Comparison of ENCODE assay signal across 23 cellular contexts in the genomic region with DNA sequence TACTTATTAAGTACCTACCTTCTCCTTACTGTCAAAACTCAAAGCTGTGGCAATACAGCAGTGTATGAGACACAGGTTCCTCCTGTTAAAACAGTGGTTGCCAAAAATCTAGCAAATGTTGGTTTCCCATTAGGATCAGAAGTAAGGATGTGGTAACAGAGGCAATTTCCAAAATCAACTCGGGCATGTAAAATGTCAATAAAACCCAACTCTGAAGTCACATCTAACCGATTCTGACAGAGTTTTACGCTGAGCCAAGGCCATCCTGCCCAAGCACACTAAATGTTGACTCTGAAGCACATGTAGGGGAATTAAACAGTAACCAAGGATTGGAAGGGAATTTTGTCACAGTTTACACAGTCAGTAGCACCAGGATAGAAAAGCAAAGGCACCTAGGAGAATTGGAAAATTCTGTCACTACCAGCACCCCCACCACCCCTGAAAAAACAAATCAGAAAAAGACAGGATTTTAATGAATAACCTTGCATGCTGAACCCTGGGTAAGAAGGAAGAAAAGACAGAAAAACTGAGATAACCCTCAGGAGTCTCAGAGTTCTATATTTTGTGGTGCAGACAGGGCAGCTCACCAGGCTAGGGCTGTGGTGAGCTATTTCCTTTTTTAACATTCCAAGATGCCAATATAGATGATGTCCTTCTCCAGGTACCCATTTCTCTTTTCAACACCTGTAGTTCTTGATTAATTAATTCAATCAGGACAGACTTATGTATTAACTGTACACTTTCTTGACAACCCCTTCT.
DNase-seq lines count a peak whose midpoint lies in the region; ATAC-seq, FAIRE-seq and TF ChIP-seq lines count a peak whose summit lies in the region.
"Had no signal": no experiment of that assay in that cellular context is flagged by ENCODE, and none has a peak within 500 bp of the region (broad histone marks: within the 10 kb centered on the region; RNA-seq: fewer than 3 reads in every experiment).

No MANE protein-coding gene starts in this region.

- intact Hi-C loops in pancreas (cut with DNase I): no loop called here
- intact Hi-C loops in spleen (cut with DNase I; ENCODE audit: low total_unique reads): no loop called here

- 57% methylated on average over 3 of the region's 3 CpGs for WGBS in hepatocyte (ENCODE audit: low lambda C conversion rate, missing lambda C conversion rate)
- WGBS in pancreas, 2 donors: 14 to 19% methylated on average over 3 of the region's 3 CpGs
- WGBS in spleen, 5 donors: 85 to 93% (median 90%) methylated on average over 3 of the region's 3 CpGs

- no peak for TF ChIP-seq CTCF in hepatocyte (IDR thresholded peaks at IDR 0.05; ENCODE audit: poor library complexity)
- TF ChIP-seq CTCF in pancreas (IDR thresholded peaks at IDR 0.05): no peak
- TF ChIP-seq CTCF in spleen (IDR thresholded peaks at IDR 0.05 in 8 of 11, conservative IDR thresholded peaks at IDR 0.05 in 3 of 11): no peak

- H3K4me3 ChIP-seq in hepatocyte (no peak overlapping the region), pancreas (no peak overlapping the region), spleen (no peak overlapping the region)
- H3K4me3 ChIP-seq: thoracic aorta had no signal

- no peak overlapping the region for H2AFZ ChIP-seq in hepatocyte

- peak; percentile 69 to 94 (median 84) for ATAC-seq in pancreas
- ATAC-seq in HG03571 (IDR thresholded peaks at IDR 0.05; ENCODE audit: unreplicated experiment): no peak
- ATAC-seq: activated naive CD4-positive, alpha-beta T cell treated with anti-CD3 and anti-CD28 coated beads, Interleukin-2, amount 50 U/mL, for 72 hours; left cardiac atrium; natural killer cell treated with Interleukin-12 subunit alpha and Interleukin-12 subunit beta and Interleukin-15 and Interleukin-18, amount 100 ng/mL, for 72 hours had no signal

- H3K9me2 ChIP-seq in hepatocyte (replicated peaks; ENCODE audit: insufficient read depth): no peaks in the 10 kb centered on the region

- no peaks in the 10 kb centered on the region for H3K9me3 ChIP-seq in hepatocyte (ENCODE audit: low read depth)
- H3K9me3 ChIP-seq in pancreas: no peaks in the 10 kb centered on the region
- H3K9me3 ChIP-seq in spleen: no peaks in the 10 kb centered on the region
- H3K9me3 ChIP-seq: thoracic aorta had no signal

- H4K20me1 ChIP-seq in hepatocyte (ENCODE audit: insufficient read depth, poor library complexity, severe bottlenecking): no peaks in the 10 kb centered on the region

- H3K36me3 ChIP-seq in hepatocyte (replicated peaks; ENCODE audit: insufficient read depth, low read depth): no peaks in the 10 kb centered on the region
- H3K36me3 ChIP-seq in pancreas: no peaks in the 10 kb centered on the region
- H3K36me3 ChIP-seq in spleen: no peaks in the 10 kb centered on the region
- H3K36me3 ChIP-seq: thoracic aorta had no signal

- H3K27me3 ChIP-seq in hepatocyte (no peaks in the 10 kb centered on the region), pancreas (no peaks in the 10 kb centered on the region), spleen (replicated peaks in 1 of 7) (no peaks in the 10 kb centered on the region)

- H3K27ac ChIP-seq in hepatocyte (no peak overlapping the region), pancreas (no peak overlapping the region), spleen (no peak overlapping the region)
- H3K27ac ChIP-seq: thoracic aorta had no signal

- H3K79me2 ChIP-seq in hepatocyte: peaks cover 16% of the 10 kb centered on the region

- H3K4me1 ChIP-seq in hepatocyte (ENCODE audit: insufficient read depth) (peaks cover 15% of the 10 kb centered on the region), pancreas (peaks cover 4 to 20% (median 17%) of the 10 kb centered on the region in 3 donors), spleen (peaks cover 4 to 25% (median 15%) of the 10 kb centered on the region in 6 donors)

- peak; percentile 23 for DNase-seq in DMS79 treated with DMSO at 0.1 percent for 48 hours (lab: John Stamatoyannopoulos, UW)
- peak; percentile 47 for DNase-seq in astrocyte of the hippocampus (ENCODE audit: low read depth, low spot score)
- peak; percentile 19 for DNase-seq in hepatocyte (ENCODE audit: low spot score)
- peak in 1 of 6 donors; percentile 21 for DNase-seq in pancreas
- no peak for DNase-seq in spleen
- DNase-seq in NCI-H2081 treated with DMSO at 0.1 percent for 48 hours (lab: John Stamatoyannopoulos, UW): no peak
- no peak for DNase-seq in 8988T
- DNase-seq: activated CD4-positive, alpha-beta T cell treated with anti-CD3 and anti-CD28 coated beads for 48 hours; CD4-positive, alpha-beta memory T cell; endodermal cell; left cardiac atrium; NCI-H1092 treated with DMSO at 0.1 percent for 48 hours; NCI-H2029; posterior cingulate gyrus; SHP77 treated with DMSO at 0.1 percent for 48 hours had no signal

- TF ChIP-seq POLR2A in spleen (IDR thresholded peaks at IDR 0.05): no peak

- no peak for FAIRE-seq in pancreas (lab: Jason Lieb, UNC)
- FAIRE-seq: astrocyte, colon, GM12892, TTC549 had no signal

- H3K4me2 ChIP-seq in hepatocyte: peak overlapping the region; percentile 29

Comparison
In these comparisons a context has a peak if more than half of its experiments do, and no peak if none do; other contexts are left out.
1. DNase-seq: peak in DMS79 treated with DMSO at 0.1 percent for 48 hours (single experiment), astrocyte of the hippocampus (single experiment) and hepatocyte (single experiment); none in spleen (single experiment), NCI-H2081 treated with DMSO at 0.1 percent for 48 hours (single experiment) and 8988T (single experiment).